In the genomic region with DNA sequence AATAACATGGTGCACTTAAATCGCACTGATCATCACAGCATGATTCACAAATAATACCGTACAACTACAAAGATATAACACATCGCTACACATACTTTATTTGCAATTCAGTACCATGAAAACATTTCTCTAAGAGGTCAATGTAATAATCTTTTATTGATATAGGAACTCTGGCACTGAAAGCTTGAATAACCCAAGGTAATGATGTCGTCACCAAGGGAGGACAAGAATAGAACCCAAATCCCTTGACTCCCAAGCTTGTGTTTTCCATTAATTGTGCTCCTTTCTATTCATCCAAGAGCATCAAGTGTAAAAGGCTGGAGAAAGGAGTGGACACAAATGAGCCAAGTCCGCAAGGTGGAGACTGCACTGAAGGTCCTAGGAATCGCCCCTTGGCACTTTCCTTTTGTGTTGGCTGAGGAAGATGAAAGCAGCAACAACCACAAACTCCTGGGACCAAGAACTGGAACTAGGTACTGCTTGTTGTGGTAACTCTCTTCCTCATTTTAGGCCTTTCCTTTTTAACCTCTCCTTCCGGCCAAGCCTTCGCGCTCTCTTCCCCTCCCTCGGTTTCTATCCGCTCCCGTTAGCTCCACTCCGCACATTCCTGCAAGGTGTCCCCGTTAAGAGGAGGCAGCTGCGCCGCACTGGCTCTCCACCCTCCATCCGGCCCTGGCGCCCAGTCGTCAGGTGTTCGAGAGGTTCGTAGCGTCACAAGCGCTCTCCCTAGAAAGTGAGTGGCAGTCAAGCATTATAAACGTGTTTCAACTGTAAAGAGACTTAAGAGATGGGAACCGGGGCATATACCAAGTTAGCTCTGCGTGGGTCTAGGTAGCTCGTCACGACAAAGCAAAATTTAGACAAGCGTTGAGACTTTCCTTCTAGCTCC, we compare ENCODE assay signal across 8 cellular contexts. TPM values are rescaled to one million over a fixed set of nuclear protein-coding genes. Genes with fewer than 3 reads are reported as not detected.
DNase-seq lines count a peak whose midpoint lies in the region; ATAC-seq and TF ChIP-seq lines count a peak whose summit lies in the region.

No MANE protein-coding gene starts in this region.

- peak overlapping the region; percentile 98 for H3K27ac ChIP-seq in caudate nucleus (ENCODE audit: low read depth, low read length)
- H3K27ac ChIP-seq in layer of hippocampus (ENCODE audit: low read depth, low read length), result peak overlapping the region; percentile 98
- H3K27ac ChIP-seq in stomach, result peak overlapping the region; percentile 90 to 97 (median 93)

- H3K36me3 ChIP-seq in GM06990 (ENCODE audit: control insufficient read depth, insufficient read depth, low read length) (no peaks in the 10 kb centered on the region), stomach (no peaks in the 10 kb centered on the region)

- peak; percentile 57 for TF ChIP-seq POLR2A in Raji (IDR thresholded peaks at IDR 0.05; ENCODE audit: insufficient read depth, low read depth, low read length)
- no peak for TF ChIP-seq POLR2A in stomach (IDR thresholded peaks at IDR 0.05)

- ATAC-seq in GM19468 (IDR thresholded peaks at IDR 0.05; ENCODE audit: extremely low read depth, unreplicated experiment) (peak; percentile 13), HG03558 (IDR thresholded peaks at IDR 0.05; ENCODE audit: extremely low read depth, unreplicated experiment) (peak; percentile 7)

- peak overlapping the region; percentile 68 for H3K4me3 ChIP-seq in GM06990 (replicated peaks; ENCODE audit: low read depth, low read length)
- H3K4me3 ChIP-seq in stomach, result peak overlapping the region; percentile 66 to 98 (median 83)

- H3K9me3 ChIP-seq in stomach, result no peaks in the 10 kb centered on the region

- TF ChIP-seq CTCF in GM06990 (IDR thresholded peaks at IDR 0.05; ENCODE audit: insufficient read depth, low read length, poor library complexity, severe bottlenecking), result no peak
- TF ChIP-seq CTCF in stomach (IDR thresholded peaks at IDR 0.05), result no peak

- intact Hi-C loops in stomach (cut with DNase I; ENCODE audit: low total_unique reads), result loop anchor here (5.0 kb wide), 1 partner anchor 129 kb away; no protein-coding TSS in a partner anchor

- no peak for DNase-seq in GM06990 (ENCODE audit: extremely low read depth, insufficient read length)
- DNase-seq in caudate nucleus (lab: John Stamatoyannopoulos, UW), result peak in 31 of 61 donors; percentile 24 to 81 (median 61)
- peak; percentile 57 for DNase-seq in stomach
- no peak for DNase-seq in activated CD4-positive, alpha-beta T cell treated with anti-CD3 and anti-CD28 coated beads, Interleukin-2, amount 50 U/mL, for 1 hour

- no peaks in the 10 kb centered on the region for H3K27me3 ChIP-seq in GM06990 (replicated peaks; ENCODE audit: control insufficient read depth, insufficient read depth, low read length)
- no peaks in the 10 kb centered on the region for H3K27me3 ChIP-seq in layer of hippocampus (ENCODE audit: control insufficient read depth, insufficient read depth, low read length)
- H3K27me3 ChIP-seq in stomach, result no peaks in the 10 kb centered on the region

- peaks cover 26 to 42% (median 39%) of the 10 kb centered on the region in 4 donors for H3K4me1 ChIP-seq in stomach

- TF ChIP-seq EP300 in stomach (IDR thresholded peaks at IDR 0.05), result no peak

- 10 to 14% (median 12%) methylated on average over 29 of the region's 29 CpGs for WGBS in stomach, 5 donors

RNA-seq across cellular contexts. Expression of gene CBLL1, which starts 1.0 kb away (rescaled TPM):
- total RNA-seq in stomach, result 10 to 100 TPM in 4 of 5 donors, 1 to 10 TPM in 1; 5.2 to 29.4 (median 23.7) TPM
- polyA plus RNA-seq in stomach, result 10 to 100 TPM in 1 of 3 donors, 1 to 10 TPM in 2; 4.8 to 10.2 (median 5.7) TPM

Comparison
In these comparisons a context has a peak if more than half of its experiments do, and no peak if none do; other contexts are left out.
1. DNase-seq: peak in caudate nucleus (31 of 61) and stomach (single experiment); none in GM06990 (single experiment) and activated CD4-positive, alpha-beta T cell treated with anti-CD3 and anti-CD28 coated beads, Interleukin-2, amount 50 U/mL, for 1 hour (single experiment).
2. Peak in every context shown above with its lines, with median percentiles within 50 percentile points of each other: H3K27ac ChIP-seq.